In the genomic region with DNA sequence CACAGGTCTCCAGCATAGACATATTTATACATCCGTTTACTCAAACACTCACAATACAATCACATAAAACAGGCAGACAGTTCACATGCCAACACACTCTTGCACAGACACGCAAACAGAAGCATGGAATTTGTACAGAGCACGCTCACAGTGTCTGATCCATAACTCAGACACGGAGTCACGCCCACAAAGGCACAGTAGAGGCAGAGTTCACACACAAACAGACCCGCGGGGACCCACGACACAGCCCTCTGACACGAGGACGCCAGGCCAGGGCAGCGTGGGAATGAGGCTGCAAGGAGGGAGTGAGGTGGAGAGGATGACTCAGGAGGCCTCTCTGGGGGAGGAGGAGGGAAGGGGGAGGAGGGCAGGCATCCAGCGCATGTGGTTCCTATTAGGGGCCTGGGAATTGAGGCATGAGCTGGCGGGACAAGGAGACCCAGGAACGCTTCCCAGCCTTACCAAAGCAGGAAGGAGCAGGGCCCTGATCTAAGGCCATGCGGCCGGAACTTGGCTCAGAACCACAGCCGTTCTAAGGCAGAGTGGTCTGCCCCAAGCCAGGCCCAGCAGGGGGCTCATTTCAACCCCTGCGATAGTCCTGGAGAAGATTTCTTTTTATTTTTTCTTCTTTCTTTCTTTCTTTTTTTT, we compare ENCODE assay signal across 10 cellular contexts. TPM values are rescaled to one million over a fixed set of nuclear protein-coding genes. Genes with fewer than 3 reads are reported as not detected.
A peak's percentile ranks its signal among the peaks of the same experiment; 100 is the strongest.
DNase-seq lines count a peak whose midpoint lies in the region; ATAC-seq and FAIRE-seq lines count a peak whose summit lies in the region.
"Had no signal": no experiment of that assay in that cellular context is flagged by ENCODE, and none has a peak within 500 bp of the region (broad histone marks: within the 10 kb centered on the region; RNA-seq: fewer than 3 reads in every experiment).

No MANE protein-coding gene starts in this region.

- no peak overlapping the region for H3K4me3 ChIP-seq in aorta (ENCODE audit: low read length in 2 of 2)

- FAIRE-seq in GM19239 (lab: Jason Lieb, UNC) = no peak
- FAIRE-seq: A204.1 had no signal

- H3K4me1 ChIP-seq in aorta (ENCODE audit: control insufficient read depth in 1 of 2, insufficient read depth in 2 of 2, low read length in 2 of 2) = no peaks in the 10 kb centered on the region

- H3K36me3 ChIP-seq in aorta (ENCODE audit: control insufficient read depth in 1 of 2, insufficient read depth in 2 of 2, low read length in 1 of 2) = no peaks in the 10 kb centered on the region

- H3K27ac ChIP-seq in aorta (ENCODE audit: low read depth in 1 of 2, low read length in 2 of 2) = peak overlapping the region in 1 of 2 donors; percentile 45

- 2 to 6% methylated on average over 18 of the region's 18 CpGs for WGBS in aorta, 2 donors

- intact Hi-C loops in aorta (cut with DNase I) = no loop called here

- ATAC-seq in aorta (ENCODE audit: low FRiP score) (peak; percentile 95), GM19324 (IDR thresholded peaks at IDR 0.05; ENCODE audit: low FRiP score, unreplicated experiment) (no peak)

- H3K27me3 ChIP-seq in aorta (ENCODE audit: control insufficient read depth in 1 of 2, insufficient read depth in 2 of 2, low read length in 1 of 2) = no peaks in the 10 kb centered on the region

- peak; percentile 6 for DNase-seq in stimulated activated naive CD4-positive, alpha-beta T cell treated with Interleukin-2 at 50 U/mL for 16 hours (lab: John Stamatoyannopoulos, UW)
- DNase-seq in stimulated activated naive CD4-positive, alpha-beta T cell (lab: John Stamatoyannopoulos, UW) = no peak
- DNase-seq in epidermal melanocyte (ENCODE audit: insufficient read length, low spot score) (peak; percentile 55), mesenteric fat pad (ENCODE audit: low spot score) (peak; percentile 92), aorta (peak; percentile 93 to 96), GM19239 (ENCODE audit: insufficient read length, low spot score) (no peak), NCI-H146 treated with DMSO at 0.1 percent for 48 hours (lab: John Stamatoyannopoulos, UW; ENCODE audit: unreplicated experiment) (no peak)
- DNase-seq: effector CD8-positive, alpha-beta T cell had no signal

- peaks cover 2% of the 10 kb centered on the region for H3K9me3 ChIP-seq in aorta (ENCODE audit: control insufficient read depth, low read length)

RNA-seq across cellular contexts. Expression of a gene that starts 9.1 kb away (rescaled TPM):
- total RNA-seq in mesenteric fat pad = 15.9 TPM
- total RNA-seq in aorta = 1 to 10 TPM; 3.9 to 4.8 TPM
- 10 to 100 TPM; 13.5 to 14.5 TPM for polyA plus RNA-seq in aorta

Comparison
In these comparisons a context has a peak if more than half of its experiments do, and no peak if none do; other contexts are left out.
1. DNase-seq: peak in stimulated activated naive CD4-positive, alpha-beta T cell treated with Interleukin-2 at 50 U/mL for 16 hours (single experiment), epidermal melanocyte (single experiment), mesenteric fat pad (single experiment) and aorta (2 of 2); none in stimulated activated naive CD4-positive, alpha-beta T cell (0 of 6), GM19239 (single experiment) and NCI-H146 treated with DMSO at 0.1 percent for 48 hours (single experiment).